Comparison of ENCODE assay signal across 8 cellular contexts in genomic region chr6:52419809-52420667, GRCh38. TPM values are rescaled to one million over a fixed set of nuclear protein-coding genes. Genes with fewer than 3 reads are reported as not detected.
DNase-seq lines count a peak whose midpoint lies in the region; ATAC-seq and TF ChIP-seq lines count a peak whose summit lies in the region.

EFHC1 (plus strand) TSS chr6:52420342; CDS start chr6:52420411, 69 bp downstream.

- no peaks in the 10 kb centered on the region for H4K20me1 ChIP-seq in osteoblast (ENCODE audit: insufficient read depth, low read length)

- ATAC-seq in HG02571 (IDR thresholded peaks at IDR 0.05; ENCODE audit: unreplicated experiment) (peak; percentile 95), thoracic aorta (ENCODE audit: insufficient number of reproducible peaks, low FRiP score, low read depth) (peak; percentile 87)

- no peak within 1 kb of the TSS for H3K4me3 Mint-ChIP-seq in activated naive CD4-positive, alpha-beta T cell treated with anti-CD3 and anti-CD28 coated beads, Interleukin-2, amount 50 U/mL, for 24 hours

- peak within 1 kb of the TSS; percentile 81 for H3K4me3 ChIP-seq in GM06990 (replicated peaks; ENCODE audit: low read depth, low read length)
- peak within 1 kb of the TSS; percentile 90 for H3K4me3 ChIP-seq in SK-N-MC
- peak within 1 kb of the TSS; percentile 87 for H3K4me3 ChIP-seq in osteoblast (ENCODE audit: insufficient read depth, low read length)
- peak within 1 kb of the TSS; percentile 84 for H3K4me3 ChIP-seq in thoracic aorta

- H3K27ac ChIP-seq in SK-N-MC (peak within 1 kb of the TSS; percentile 49), osteoblast (ENCODE audit: low read depth, low read length) (peak within 1 kb of the TSS; percentile 98), thoracic aorta (peak within 1 kb of the TSS; percentile 76 to 83)

- no peaks in the 10 kb centered on the region for H3K9me3 Mint-ChIP-seq in activated naive CD4-positive, alpha-beta T cell treated with anti-CD3 and anti-CD28 coated beads, Interleukin-2, amount 50 U/mL, for 24 hours

- peaks cover 22% of the 10 kb centered on the region for H3K79me2 ChIP-seq in osteoblast (ENCODE audit: insufficient read depth, low read length)

- no peak for TF ChIP-seq CTCF in GM06990 (IDR thresholded peaks at IDR 0.05; ENCODE audit: insufficient read depth, low read length, poor library complexity, severe bottlenecking)
- no peak for TF ChIP-seq CTCF in osteoblast (IDR thresholded peaks at IDR 0.05; ENCODE audit: extremely low read depth, low read depth, low read length)
- TF ChIP-seq CTCF in thoracic aorta (IDR thresholded peaks at IDR 0.05) = no peak

- peak within 1 kb of the TSS; percentile 86 for H2AFZ ChIP-seq in osteoblast (ENCODE audit: low read length)

- H3K9me3 ChIP-seq in SK-N-MC (ENCODE audit: low read depth, low read length) = no peaks in the 10 kb centered on the region
- H3K9me3 ChIP-seq in osteoblast (ENCODE audit: low read depth, low read length) = no peaks in the 10 kb centered on the region
- H3K9me3 ChIP-seq in thoracic aorta = no peaks in the 10 kb centered on the region

- H3K4me1 Mint-ChIP-seq in activated naive CD4-positive, alpha-beta T cell treated with anti-CD3 and anti-CD28 coated beads, Interleukin-2, amount 50 U/mL, for 24 hours = peaks cover 23% of the 10 kb centered on the region

- no peaks in the 10 kb centered on the region for H3K27me3 ChIP-seq in GM06990 (replicated peaks; ENCODE audit: control insufficient read depth, insufficient read depth, low read length)
- H3K27me3 ChIP-seq in osteoblast (ENCODE audit: insufficient read depth, low read length) = no peaks in the 10 kb centered on the region
- no peaks in the 10 kb centered on the region for H3K27me3 ChIP-seq in thoracic aorta (replicated peaks; ENCODE audit: insufficient read depth)

- peak within 1 kb of the TSS; percentile 95 for H3K9ac ChIP-seq in SK-N-MC (ENCODE audit: insufficient read length)

- H3K4me1 ChIP-seq in osteoblast (ENCODE audit: insufficient read depth, low read length) (peaks cover 65% of the 10 kb centered on the region), thoracic aorta (ENCODE audit: control insufficient read depth in 1 of 2, low read depth in 2 of 2) (peaks cover 4 to 46% of the 10 kb centered on the region in 2 donors)

- H3K36me3 Mint-ChIP-seq in activated naive CD4-positive, alpha-beta T cell treated with anti-CD3 and anti-CD28 coated beads, Interleukin-2, amount 50 U/mL, for 24 hours = no peaks in the 10 kb centered on the region

- DNase-seq in GM06990 (ENCODE audit: extremely low read depth, insufficient read length) (peak; percentile 97), NCI-H1048 (lab: John Stamatoyannopoulos, UW) (peak; percentile 69), SK-N-MC (ENCODE audit: low read depth, low spot score) (peak; percentile 76), glomerular visceral epithelial cell (ENCODE audit: extremely low spot score) (peak; percentile 99), osteoblast (ENCODE audit: insufficient read length, low spot score, missing footprints) (peak; percentile 93), thoracic aorta (ENCODE audit: low spot score) (peak; percentile 96)

- no peaks in the 10 kb centered on the region for H3K27me3 Mint-ChIP-seq in activated naive CD4-positive, alpha-beta T cell treated with anti-CD3 and anti-CD28 coated beads, Interleukin-2, amount 50 U/mL, for 24 hours

- H3K4me2 ChIP-seq in osteoblast (ENCODE audit: insufficient read depth, low read length) = peak within 1 kb of the TSS; percentile 99

- peak within 1 kb of the TSS; percentile 90 for H3K27ac Mint-ChIP-seq in activated naive CD4-positive, alpha-beta T cell treated with anti-CD3 and anti-CD28 coated beads, Interleukin-2, amount 50 U/mL, for 24 hours

- H3K36me3 ChIP-seq in GM06990 (ENCODE audit: control insufficient read depth, insufficient read depth, low read length) (no peaks in the 10 kb centered on the region), SK-N-MC (ENCODE audit: insufficient read depth, low read length) (no peaks in the 10 kb centered on the region), osteoblast (ENCODE audit: insufficient read depth, low read length) (no peaks in the 10 kb centered on the region), thoracic aorta (no peaks in the 10 kb centered on the region)

RNA-seq across cellular contexts. Expression of gene EFHC1, which starts in this region (rescaled TPM):
- total RNA-seq in osteoblast = 31.1 and 31.2 TPM in 2 replicates
- total RNA-seq in thoracic aorta = 10 to 100 TPM; 13.5 to 14.9 TPM

Comparison
In these comparisons a context has a peak if more than half of its experiments do, and no peak if none do; other contexts are left out.
1. Peak in every context shown above with its lines: DNase-seq, ATAC-seq, H3K4me3 ChIP-seq and H3K27ac ChIP-seq.